ENCODE assay signal across 17 cellular contexts in genomic region chr5:98201006-98201620, GRCh38.
"Had no signal": no experiment of that assay in that cellular context is flagged by ENCODE, and none has a peak within 500 bp of the region (broad histone marks: within the 10 kb centered on the region; RNA-seq: fewer than 3 reads in every experiment).

No MANE protein-coding gene starts in this region.

- H3K9me3 ChIP-seq: breast epithelium, tibial artery had no signal

- H3K4me1 ChIP-seq: breast epithelium, tibial artery had no signal

- H3K27ac Mint-ChIP-seq: activated B cell treated with CpG ODN at 0.5 μM for 24 hours; activated CD8-positive, alpha-beta T cell treated with anti-CD3 and anti-CD28 coated beads for 36 hours; activated naive CD8-positive, alpha-beta T cell; activated T-cell treated with anti-CD3 and anti-CD28 coated beads, Interleukin-2, amount 50 U/mL, for 72 hours; stimulated activated naive B cell treated with anti-CD40 and anti-IgM and Interleukin-4, amounts not matched to agents 10 μg/mL and 1 μg/mL and 100 μg/mL, for 72 hours had no signal

- H3K27ac ChIP-seq: breast epithelium, hepatocyte, tibial artery had no signal

- H3K4me2 ChIP-seq: hepatocyte had no signal

- H3K4me3 ChIP-seq: breast epithelium, hepatocyte, tibial artery had no signal

- H3K79me2 ChIP-seq: hepatocyte had no signal

- H3K36me3 Mint-ChIP-seq: activated naive CD8-positive, alpha-beta T cell; stimulated activated naive B cell treated with anti-CD40 and anti-IgM and Interleukin-4, amounts not matched to agents 10 μg/mL and 1 μg/mL and 100 μg/mL, for 72 hours had no signal

- H3K4me1 Mint-ChIP-seq: activated B cell treated with CpG ODN at 0.5 μM for 24 hours; stimulated activated naive B cell treated with anti-CD40 and anti-IgM and Interleukin-4, amounts not matched to agents 10 μg/mL and 1 μg/mL and 100 μg/mL, for 72 hours had no signal

- H2AFZ ChIP-seq: hepatocyte had no signal

- ATAC-seq: activated CD8-positive, alpha-beta T cell treated with anti-CD3 and anti-CD28 coated beads for 36 hours; activated T-cell treated with anti-CD3 and anti-CD28 coated beads, Interleukin-2, amount 50 U/mL, for 72 hours; sciatic nerve; stimulated activated naive B cell treated with anti-CD40 and anti-IgM and Interleukin-4, amounts not matched to agents 10 μg/mL and 1 μg/mL and 100 μg/mL, for 72 hours had no signal

- H3K36me3 ChIP-seq: breast epithelium, tibial artery had no signal

- H3K27me3 Mint-ChIP-seq: activated B cell treated with CpG ODN at 0.5 μM for 24 hours; activated CD8-positive, alpha-beta T cell treated with anti-CD3 and anti-CD28 coated beads for 36 hours; activated naive CD8-positive, alpha-beta T cell; stimulated activated naive B cell treated with anti-CD40 and anti-IgM and Interleukin-4, amounts not matched to agents 10 μg/mL and 1 μg/mL and 100 μg/mL, for 72 hours had no signal

- DNase-seq: activated B cell treated with CpG ODN at 0.5 μM for 24 hours; activated CD4-positive, alpha-beta T cell treated with anti-CD3 and anti-CD28 coated beads for 48 hours; activated CD8-positive, alpha-beta T cell treated with anti-CD3 and anti-CD28 coated beads for 36 hours; activated gamma-delta T cell; activated T-cell treated with anti-CD3 and anti-CD28 coated beads, Interleukin-2, amount 50 U/mL, for 72 hours; amygdala; cerebellar nuclear complex; effector CD8-positive, alpha-beta T cell; kidney; stimulated activated naive B cell treated with anti-CD40 and anti-IgM and Interleukin-4, amounts not matched to agents 10 μg/mL and 1 μg/mL and 100 μg/mL, for 72 hours; T-helper 2 cell; tibial artery had no signal

- H3K4me3 Mint-ChIP-seq: activated B cell treated with CpG ODN at 0.5 μM for 24 hours; activated CD8-positive, alpha-beta T cell treated with anti-CD3 and anti-CD28 coated beads for 36 hours; activated naive CD8-positive, alpha-beta T cell; activated T-cell treated with anti-CD3 and anti-CD28 coated beads, Interleukin-2, amount 50 U/mL, for 72 hours; stimulated activated naive B cell treated with anti-CD40 and anti-IgM and Interleukin-4, amounts not matched to agents 10 μg/mL and 1 μg/mL and 100 μg/mL, for 72 hours had no signal

- FAIRE-seq: kidney, urothelium cell line had no signal

- H3K27me3 ChIP-seq: breast epithelium, hepatocyte, tibial artery had no signal
